Comparison of ENCODE assay signal across 7 cellular contexts in genomic region chr12:96237465-96238077, GRCh38. TPM values are rescaled to one million over a fixed set of nuclear protein-coding genes. Genes with fewer than 3 reads are reported as not detected.
DNase-seq lines count a peak whose midpoint lies in the region; ATAC-seq and TF ChIP-seq lines count a peak whose summit lies in the region.

No MANE protein-coding gene starts in this region.

- H3K4me3 ChIP-seq in choroid plexus epithelial cell (ENCODE audit: low read depth, low read length) (no peak overlapping the region), thoracic aorta (peak overlapping the region; percentile 36)

- ATAC-seq in thoracic aorta (ENCODE audit: insufficient number of reproducible peaks, low FRiP score, low read depth) = peak; percentile 67

- H3K27ac ChIP-seq in thoracic aorta = peak overlapping the region; percentile 52 to 58

- H3K36me3 Mint-ChIP-seq in nephron progenitor cell (ENCODE audit: low read depth) = peaks cover 24% of the 10 kb centered on the region

- peak overlapping the region; percentile 76 for H3K27ac Mint-ChIP-seq in nephron progenitor cell

- H3K4me1 ChIP-seq in thoracic aorta (ENCODE audit: control insufficient read depth in 1 of 2, low read depth in 2 of 2) = peaks cover 37 to 55% of the 10 kb centered on the region in 2 donors

- H3K9me3 Mint-ChIP-seq in nephron progenitor cell = no peaks in the 10 kb centered on the region

- H3K36me3 ChIP-seq in thoracic aorta = no peaks in the 10 kb centered on the region

- TF ChIP-seq CTCF in choroid plexus epithelial cell (conservative IDR thresholded peaks at IDR 0.05; ENCODE audit: low read depth, low read length) (no peak), nephron progenitor cell (IDR thresholded peaks at IDR 0.05) (no peak), thoracic aorta (IDR thresholded peaks at IDR 0.05) (no peak)

- H3K27me3 ChIP-seq in thoracic aorta (replicated peaks; ENCODE audit: insufficient read depth) = no peaks in the 10 kb centered on the region

- H3K4me1 Mint-ChIP-seq in nephron progenitor cell = peaks cover 17% of the 10 kb centered on the region

- H3K27me3 Mint-ChIP-seq in nephron progenitor cell (ENCODE audit: low read depth, poor library complexity) = no peaks in the 10 kb centered on the region

- no peak overlapping the region for H3K4me3 Mint-ChIP-seq in nephron progenitor cell

- DNase-seq in Kasumi-1 (lab: John Stamatoyannopoulos, UW) (peak; percentile 94 to 96), choroid plexus epithelial cell (ENCODE audit: low read depth) (peak; percentile 97), nephron progenitor cell (no peak), thoracic aorta (ENCODE audit: low spot score) (peak; percentile 39), NCI-H1417 treated with DMSO at 0.1 percent for 48 hours (lab: John Stamatoyannopoulos, UW) (no peak), OCI-M1 (lab: John Stamatoyannopoulos, UW) (no peak)
- DNase-seq in activated CD4-positive, alpha-beta T cell treated with anti-CD3 and anti-CD28 coated beads for 24 hours (ENCODE audit: low read depth in 2 of 2) = peak; percentile 25 to 28

- no peaks in the 10 kb centered on the region for H3K9me3 ChIP-seq in thoracic aorta

RNA-seq across cellular contexts. Expression of gene ELK3, which starts 43.4 kb away (rescaled TPM):
- total RNA-seq in thoracic aorta = 10 to 100 TPM; 19.9 to 40.6 TPM

Comparison
In these comparisons a context has a peak if more than half of its experiments do, and no peak if none do; other contexts are left out.
1. DNase-seq: peak in Kasumi-1 (2 of 2), activated CD4-positive, alpha-beta T cell treated with anti-CD3 and anti-CD28 coated beads for 24 hours (2 of 2), choroid plexus epithelial cell (single experiment) and thoracic aorta (single experiment); none in nephron progenitor cell (single experiment), NCI-H1417 treated with DMSO at 0.1 percent for 48 hours (single experiment) and OCI-M1 (single experiment).